25 cellular contexts compared by ENCODE assay signal in genomic region chr11:60771879-60772525, GRCh38. TPM values are rescaled to one million over a fixed set of nuclear protein-coding genes. Genes with fewer than 3 reads are reported as not detected.
DNase-seq lines count a peak whose midpoint lies in the region; ATAC-seq lines count a peak whose summit lies in the region.
"Had no signal": no experiment of that assay in that cellular context is flagged by ENCODE, and none has a peak within 500 bp of the region (broad histone marks: within the 10 kb centered on the region; RNA-seq: fewer than 3 reads in every experiment).

No MANE protein-coding gene starts in this region.

- H3K4me3 Mint-ChIP-seq in T-helper 17 cell, result no peak overlapping the region
- H3K4me3 Mint-ChIP-seq in activated T-helper 1 cell treated with anti-CD3 and anti-CD28 coated beads, Interleukin-12 subunit alpha, Interleukin-12 subunit beta, Interleukin-2, Interleukin-4 antibody, amounts not matched to agents 30 ng/mL and 10 ng/mL and 1 ng/mL, durations not matched to agents 14 hours and 24 hours and 36 hours, result no peak overlapping the region
- H3K4me3 Mint-ChIP-seq: activated T-helper 17 cell treated with anti-CD3 and anti-CD28 coated beads, Interleukin-2, amount 50 U/mL, for 72 hours; CD4-positive, alpha-beta T cell; effector memory CD8-positive, alpha-beta T cell; T-cell had no signal

- H3K9me3 Mint-ChIP-seq in activated T-helper 1 cell treated with anti-CD3 and anti-CD28 coated beads, Interleukin-12 subunit alpha, Interleukin-12 subunit beta, Interleukin-2, Interleukin-4 antibody, amounts not matched to agents 30 ng/mL and 10 ng/mL and 1 ng/mL, durations not matched to agents 14 hours and 24 hours and 36 hours, result no peaks in the 10 kb centered on the region
- H3K9me3 Mint-ChIP-seq: activated T-helper 17 cell treated with anti-CD3 and anti-CD28 coated beads, Interleukin-2, amount 50 U/mL, for 72 hours; CD4-positive, alpha-beta T cell; effector memory CD8-positive, alpha-beta T cell; T-cell had no signal

- H3K9ac ChIP-seq in BLaER1, result no peak overlapping the region; the same call in 1 of the 2 replicates

- ATAC-seq in GM21717 (IDR thresholded peaks at IDR 0.05; ENCODE audit: unreplicated experiment) (peak; percentile 38), T-helper 17 cell (no peak)
- ATAC-seq: activated T-helper 17 cell treated with anti-CD3 and anti-CD28 coated beads, Interleukin-2, amount 50 U/mL, for 72 hours; effector memory CD8-positive, alpha-beta T cell; stimulated activated naive CD8-positive, alpha-beta T cell treated with anti-CD3 and anti-CD28 coated beads, Interleukin-15, Interleukin-2, amounts not matched to agents 100 U/mL and 50 U/mL, for 24 hours; T-cell had no signal

- no peaks in the 10 kb centered on the region for H3K27me3 ChIP-seq in BLaER1
- H3K27me3 ChIP-seq: upper lobe of left lung had no signal

- peak overlapping the region; percentile 68 for H3K27ac Mint-ChIP-seq in T-helper 17 cell
- no peak overlapping the region for H3K27ac Mint-ChIP-seq in activated T-helper 1 cell treated with anti-CD3 and anti-CD28 coated beads, Interleukin-12 subunit alpha, Interleukin-12 subunit beta, Interleukin-2, Interleukin-4 antibody, amounts not matched to agents 30 ng/mL and 10 ng/mL and 1 ng/mL, durations not matched to agents 14 hours and 24 hours and 36 hours
- H3K27ac Mint-ChIP-seq: activated T-helper 17 cell treated with anti-CD3 and anti-CD28 coated beads, Interleukin-2, amount 50 U/mL, for 72 hours; CD4-positive, alpha-beta T cell; effector memory CD8-positive, alpha-beta T cell; T-cell had no signal

- DNase-seq in T-helper 17 cell, result no peak
- DNase-seq in kidney tubule cell (ENCODE audit: low spot score), result peak; percentile 9
- DNase-seq in activated CD8-positive, alpha-beta memory T cell treated with anti-CD3 and anti-CD28 coated beads for 24 hours, result no peak
- DNase-seq in activated T-helper 1 cell treated with anti-CD3 and anti-CD28 coated beads, Interleukin-12 subunit alpha, Interleukin-12 subunit beta, Interleukin-2, Interleukin-4 antibody, amounts not matched to agents 30 ng/mL and 10 ng/mL and 1 ng/mL, durations not matched to agents 14 hours and 24 hours and 36 hours (ENCODE audit: low spot score), result no peak
- no peak for DNase-seq in DMS153 (lab: John Stamatoyannopoulos, UW)
- DNase-seq in NK-92 treated with Interleukin-12 subunit alpha and Interleukin-12 subunit beta, amount 100 ng/mL, for 24 hours (lab: John Stamatoyannopoulos, UW), result no peak
- DNase-seq: activated CD4-positive, CD25-positive, alpha-beta regulatory T cell; CD4-positive, alpha-beta T cell; central memory CD4-positive, alpha-beta T cell; DMS79 treated with DMSO at 0.1 percent for 48 hours; effector memory CD8-positive, alpha-beta T cell; hypothalamus; kidney glomerular epithelial cell; NCI-H226; retina; stimulated activated CD4-positive, alpha-beta T cell treated with anti-CD3 and anti-CD28 coated beads, Interleukin-15, amount 100 ng/mL, for 24 hours; stimulated activated naive CD8-positive, alpha-beta T cell treated with anti-CD3 and anti-CD28 coated beads, Interleukin-15, Interleukin-2, amounts not matched to agents 100 U/mL and 50 U/mL, for 24 hours; T-cell; upper lobe of left lung had no signal

- no peaks in the 10 kb centered on the region for H3K36me3 Mint-ChIP-seq in T-helper 17 cell (ENCODE audit: low read depth)
- H3K36me3 Mint-ChIP-seq in activated T-helper 1 cell treated with anti-CD3 and anti-CD28 coated beads, Interleukin-12 subunit alpha, Interleukin-12 subunit beta, Interleukin-2, Interleukin-4 antibody, amounts not matched to agents 30 ng/mL and 10 ng/mL and 1 ng/mL, durations not matched to agents 14 hours and 24 hours and 36 hours (ENCODE audit: low read depth), result no peaks in the 10 kb centered on the region
- H3K36me3 Mint-ChIP-seq: T-cell had no signal

- no peaks in the 10 kb centered on the region for H3K9me3 ChIP-seq in BLaER1
- no peaks in the 10 kb centered on the region for H3K9me3 ChIP-seq in T-helper 17 cell (ENCODE audit: control insufficient read depth, low read length, poor library complexity, severe bottlenecking)
- H3K9me3 ChIP-seq: adrenal gland, upper lobe of left lung had no signal

- peaks cover 57% of the 10 kb centered on the region for H3K4me1 ChIP-seq in BLaER1
- H3K4me1 ChIP-seq: adrenal gland had no signal

- intact Hi-C loops in activated T-helper 1 cell treated with anti-CD3 and anti-CD28 coated beads, Interleukin-12 subunit alpha, Interleukin-12 subunit beta, Interleukin-2, Interleukin-4 antibody, amounts not matched to agents 30 ng/mL and 10 ng/mL and 1 ng/mL, durations not matched to agents 14 hours and 24 hours and 36 hours (cut with micrococcal nuclease), result loop anchor here (10.0 kb wide), 1 partner anchor 413 kb away; no protein-coding TSS in a partner anchor

- no peaks in the 10 kb centered on the region for H3K36me3 ChIP-seq in BLaER1
- H3K36me3 ChIP-seq: adrenal gland, upper lobe of left lung had no signal

- no peaks in the 10 kb centered on the region for H4K20me1 ChIP-seq in BLaER1

- H3K4me2 ChIP-seq in BLaER1, result peak overlapping the region; percentile 77

- peaks cover 14% of the 10 kb centered on the region for H3K4me1 Mint-ChIP-seq in T-helper 17 cell
- peaks cover 5% of the 10 kb centered on the region for H3K4me1 Mint-ChIP-seq in activated T-helper 1 cell treated with anti-CD3 and anti-CD28 coated beads, Interleukin-12 subunit alpha, Interleukin-12 subunit beta, Interleukin-2, Interleukin-4 antibody, amounts not matched to agents 30 ng/mL and 10 ng/mL and 1 ng/mL, durations not matched to agents 14 hours and 24 hours and 36 hours (ENCODE audit: low read depth)

- H3K27me3 Mint-ChIP-seq in T-helper 17 cell, result peaks cover 47% of the 10 kb centered on the region
- H3K27me3 Mint-ChIP-seq in activated T-helper 1 cell treated with anti-CD3 and anti-CD28 coated beads, Interleukin-12 subunit alpha, Interleukin-12 subunit beta, Interleukin-2, Interleukin-4 antibody, amounts not matched to agents 30 ng/mL and 10 ng/mL and 1 ng/mL, durations not matched to agents 14 hours and 24 hours and 36 hours (ENCODE audit: insufficient read depth), result peaks cover 4% of the 10 kb centered on the region

- H3K27ac ChIP-seq in BLaER1, result peak overlapping the region; percentile 82
- H3K27ac ChIP-seq: adrenal gland, upper lobe of left lung had no signal

- H3K4me3 ChIP-seq in BLaER1, result no peak overlapping the region
- H3K4me3 ChIP-seq: adrenal gland, upper lobe of left lung had no signal

RNA-seq across cellular contexts. Expression of gene MS4A10, which starts 13.1 kb away (rescaled TPM):
- not detected for total RNA-seq in T-helper 17 cell
- not detected in 2 replicates for total RNA-seq in activated T-helper 1 cell treated with anti-CD3 and anti-CD28 coated beads, Interleukin-12 subunit alpha, Interleukin-12 subunit beta, Interleukin-2, Interleukin-4 antibody, amounts not matched to agents 30 ng/mL and 10 ng/mL and 1 ng/mL, durations not matched to agents 14 hours and 24 hours and 36 hours
- total RNA-seq: activated CD8-positive, alpha-beta memory T cell treated with anti-CD3 and anti-CD28 coated beads for 36 hours; activated T-helper 17 cell treated with anti-CD3 and anti-CD28 coated beads, Interleukin-2, amount 50 U/mL, for 72 hours; adrenal gland; CD4-positive, alpha-beta T cell; mononuclear cell; T-cell; upper lobe of left lung had no signal

RNA-seq across cellular contexts. Expression of gene MS4A15, which starts 15.3 kb away (rescaled TPM):
- not detected for total RNA-seq in T-helper 17 cell
- total RNA-seq in activated T-helper 1 cell treated with anti-CD3 and anti-CD28 coated beads, Interleukin-12 subunit alpha, Interleukin-12 subunit beta, Interleukin-2, Interleukin-4 antibody, amounts not matched to agents 30 ng/mL and 10 ng/mL and 1 ng/mL, durations not matched to agents 14 hours and 24 hours and 36 hours, result not detected in 2 replicates
- total RNA-seq: activated CD8-positive, alpha-beta memory T cell treated with anti-CD3 and anti-CD28 coated beads for 36 hours; activated T-helper 17 cell treated with anti-CD3 and anti-CD28 coated beads, Interleukin-2, amount 50 U/mL, for 72 hours; CD4-positive, alpha-beta T cell; mononuclear cell; T-cell had no signal

RNA-seq across cellular contexts. Expression of gene MS4A18, which starts 47.5 kb away (rescaled TPM):
- total RNA-seq in T-helper 17 cell, result not detected
- not detected in 2 replicates for total RNA-seq in activated T-helper 1 cell treated with anti-CD3 and anti-CD28 coated beads, Interleukin-12 subunit alpha, Interleukin-12 subunit beta, Interleukin-2, Interleukin-4 antibody, amounts not matched to agents 30 ng/mL and 10 ng/mL and 1 ng/mL, durations not matched to agents 14 hours and 24 hours and 36 hours
- total RNA-seq: activated CD8-positive, alpha-beta memory T cell treated with anti-CD3 and anti-CD28 coated beads for 36 hours; activated T-helper 17 cell treated with anti-CD3 and anti-CD28 coated beads, Interleukin-2, amount 50 U/mL, for 72 hours; adrenal gland; CD4-positive, alpha-beta T cell; mononuclear cell; T-cell; upper lobe of left lung had no signal
